ENCODE assay signal across 8 cellular contexts in the genomic region with DNA sequence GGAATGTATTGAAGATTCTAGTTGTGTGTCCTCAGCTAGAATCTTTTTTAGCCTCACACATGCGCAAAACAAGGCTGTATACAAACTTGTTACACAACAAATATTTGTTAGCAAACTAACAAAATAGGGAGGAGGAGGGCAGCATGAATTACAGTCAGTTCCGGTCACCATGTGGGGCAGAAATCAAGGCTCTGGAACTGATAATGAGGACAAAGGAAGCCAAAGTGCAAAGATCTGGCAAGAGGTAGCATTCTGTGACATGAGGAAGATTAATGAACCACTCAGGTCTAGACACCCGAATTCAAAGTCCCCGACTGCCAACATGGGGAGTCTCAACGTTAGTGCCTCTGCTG. TPM values are rescaled to one million over a fixed set of nuclear protein-coding genes. Genes with fewer than 3 reads are reported as not detected.
DNase-seq lines count a peak whose midpoint lies in the region; ATAC-seq and TF ChIP-seq lines count a peak whose summit lies in the region.

No MANE protein-coding gene starts in this region.

- TF ChIP-seq POLR2A in esophagus muscularis mucosa (IDR thresholded peaks at IDR 0.05; ENCODE audit: low read depth), result no peak
- no peak for TF ChIP-seq POLR2A in sigmoid colon (IDR thresholded peaks at IDR 0.05)

- TF ChIP-seq EP300 in esophagus muscularis mucosa (IDR thresholded peaks at IDR 0.05) (no peak), sigmoid colon (IDR thresholded peaks at IDR 0.05) (no peak)

- no peak for TF ChIP-seq CTCF in RWPE2 (IDR thresholded peaks at IDR 0.05; ENCODE audit: poor library complexity, severe bottlenecking)
- TF ChIP-seq CTCF in esophagus muscularis mucosa (IDR thresholded peaks at IDR 0.05), result no peak
- TF ChIP-seq CTCF in sigmoid colon (IDR thresholded peaks at IDR 0.05), result no peak
- TF ChIP-seq CTCF in foreskin keratinocyte (conservative IDR thresholded peaks at IDR 0.05), result no peak

- in situ Hi-C loops in G401 (cut with HindIII; ENCODE audit: low sequenced_read_pairs), result no loop called here

- H3K9me3 ChIP-seq in RWPE2 (ENCODE audit: severe bottlenecking) (no peaks in the 10 kb centered on the region), esophagus muscularis mucosa (no peaks in the 10 kb centered on the region), sigmoid colon (no peaks in the 10 kb centered on the region)

- H3K36me3 ChIP-seq in RWPE2 (ENCODE audit: low read depth) (peaks cover 52% of the 10 kb centered on the region), esophagus muscularis mucosa (peaks cover 41 to 49% (median 42%) of the 10 kb centered on the region in 4 donors), sigmoid colon (peaks cover 38 to 41% (median 40%) of the 10 kb centered on the region in 4 donors)

- no peaks in the 10 kb centered on the region for H3K27me3 ChIP-seq in RWPE2 (ENCODE audit: insufficient read depth, poor library complexity, severe bottlenecking)
- H3K27me3 ChIP-seq in esophagus muscularis mucosa, result no peaks in the 10 kb centered on the region
- H3K27me3 ChIP-seq in sigmoid colon, result no peaks in the 10 kb centered on the region
- H3K27me3 ChIP-seq in foreskin keratinocyte, result no peaks in the 10 kb centered on the region

- H3K4me3 ChIP-seq in GM08714 (ENCODE audit: low read length), result peak overlapping the region; percentile 88
- H3K4me3 ChIP-seq in RWPE2 (ENCODE audit: severe bottlenecking), result no peak overlapping the region
- peak overlapping the region; percentile 70 to 82 (median 78) for H3K4me3 ChIP-seq in esophagus muscularis mucosa
- peak overlapping the region; percentile 68 to 87 (median 82) for H3K4me3 ChIP-seq in sigmoid colon

- 34% methylated on average over 5 of the region's 5 CpGs for WGBS in esophagus muscularis mucosa
- 19 to 34% methylated on average over 5 of the region's 5 CpGs for WGBS in sigmoid colon, 2 donors

- DNase-seq in RWPE2 (ENCODE audit: low spot score) (no peak), esophagus muscularis mucosa (ENCODE audit: extremely low spot score) (no peak), sigmoid colon (no peak), SW 1271 (lab: John Stamatoyannopoulos, UW) (no peak), G401 (ENCODE audit: low spot score) (no peak), foreskin keratinocyte (no peak)
- no peak for DNase-seq in activated effector memory CD4-positive, alpha-beta T cell treated with Interleukin-2 at 50 U/mL for 16 hours

- no peak for ATAC-seq in RWPE2 (ENCODE audit: low read depth)
- ATAC-seq in foreskin keratinocyte, result no peak

- H3K27ac ChIP-seq in RWPE2 (ENCODE audit: poor library complexity, severe bottlenecking) (peak overlapping the region; percentile 90), esophagus muscularis mucosa (replicated peaks in 1 of 4) (peak overlapping the region; percentile 91 to 100 (median 98)), sigmoid colon (peak overlapping the region; percentile 97 to 98 (median 98)), foreskin keratinocyte (no peak overlapping the region)

- H3K4me1 ChIP-seq in RWPE2 (ENCODE audit: insufficient read depth, poor library complexity, severe bottlenecking) (peaks cover 20% of the 10 kb centered on the region), esophagus muscularis mucosa (peaks cover 31 to 64% (median 55%) of the 10 kb centered on the region in 4 donors), sigmoid colon (peaks cover 0 to 34% (median 19%) of the 10 kb centered on the region in 4 donors), foreskin keratinocyte (peaks cover 16% of the 10 kb centered on the region)

- intact Hi-C loops in esophagus muscularis mucosa (cut with DNase I) (loop anchor here (2.0 kb wide), 1 partner anchor 47 kb away; no protein-coding TSS in a partner anchor), sigmoid colon (cut with DNase I) (loop anchor here (2.0 kb wide), 2 partner anchors 19 to 53 kb away; a partner anchor contains a TSS)

RNA-seq across cellular contexts. Expression of a gene that starts 1.9 kb away (rescaled TPM):
- 100 to 1,000 TPM; 417 to 598 (median 449) TPM for total RNA-seq in esophagus muscularis mucosa
- 100 to 1,000 TPM; 255 to 319 (median 281) TPM for total RNA-seq in sigmoid colon
- 100 to 1,000 TPM in 1 of 3 donors, 10 to 100 TPM in 1, 1 to 10 TPM in 1; 9.2 to 132 (median 19.2) TPM for polyA plus RNA-seq in sigmoid colon
- total RNA-seq in G401 (2014; rRNA removed; shearing (Covaris generic)), result 19.4 and 23.9 TPM in 2 replicates
- 47.7 and 48.4 TPM in 2 replicates for total RNA-seq in foreskin keratinocyte
- polyA plus RNA-seq in foreskin keratinocyte, result 29.9 and 33.0 TPM in 2 replicates

RNA-seq across cellular contexts. Expression of a gene that starts 40.1 kb away (rescaled TPM):
- total RNA-seq in esophagus muscularis mucosa (10 to 100 TPM in 3 of 4 donors, 1 to 10 TPM in 1; 9.3 to 15.2 (median 12.8) TPM), sigmoid colon (10 to 100 TPM in 3 of 4 donors, 1 to 10 TPM in 1; 7.9 to 15.0 (median 11.5) TPM), foreskin keratinocyte (14.0 and 16.3 TPM in 2 replicates)
- polyA plus RNA-seq in sigmoid colon (10 to 100 TPM; 18.7 to 25.8 (median 23.8) TPM), foreskin keratinocyte (16.7 and 18.8 TPM in 2 replicates)
- total RNA-seq in G401 (2014; rRNA removed; shearing (Covaris generic)), result 17.9 and 30.9 TPM in 2 replicates

RNA-seq across cellular contexts. Expression of a gene that starts 48.1 kb away (rescaled TPM):
- total RNA-seq in esophagus muscularis mucosa (10 to 100 TPM; 35.7 to 62.5 (median 50.6) TPM), sigmoid colon (10 to 100 TPM; 23.5 to 46.2 (median 31.0) TPM), foreskin keratinocyte (27.5 and 33.2 TPM in 2 replicates)
- polyA plus RNA-seq in sigmoid colon (10 to 100 TPM; 15.0 to 59.1 (median 21.0) TPM), foreskin keratinocyte (13.1 and 13.5 TPM in 2 replicates)
- 30.5 and 35.9 TPM in 2 replicates for total RNA-seq in G401 (2014; rRNA removed; shearing (Covaris generic))

RNA-seq across cellular contexts. Expression of a gene that starts 53.1 kb away (rescaled TPM):
- total RNA-seq in esophagus muscularis mucosa (10 to 100 TPM; 49.4 to 76.9 (median 59.4) TPM), sigmoid colon (10 to 100 TPM; 34.9 to 46.0 (median 36.8) TPM), foreskin keratinocyte (52.3 and 55.9 TPM in 2 replicates)
- polyA plus RNA-seq in sigmoid colon (10 to 100 TPM; 57.6 to 94.6 (median 74.5) TPM), foreskin keratinocyte (30.6 and 32.4 TPM in 2 replicates)
- 33.3 and 41.4 TPM in 2 replicates for total RNA-seq in G401 (2014; rRNA removed; shearing (Covaris generic))
